1 cellular context compared by ENCODE assay signal in genomic region chr1:115492880-115493279, GRCh38.
TF ChIP-seq lines count a peak whose summit lies in the region.

No MANE protein-coding gene starts in this region.

TF ChIP-seq in H1, 55 proteins besides CTCF, POLR2A, EP300 and RAD21 (continued from another document):
- no peak for TF ChIP-seq CHD7 (IDR thresholded peaks at IDR 0.05; ENCODE audit: insufficient replicate concordance, low read length)
- TF ChIP-seq CHD2 (IDR thresholded peaks at IDR 0.05; ENCODE audit: low read length), result no peak
- no peak for TF ChIP-seq BACH1 (IDR thresholded peaks at IDR 0.05; ENCODE audit: low read length)
- no peak for TF ChIP-seq GTF2F1 (IDR thresholded peaks at IDR 0.05; ENCODE audit: borderline replicate concordance, low read depth, low read length)
- no peak for TF ChIP-seq SIN3A (conservative IDR thresholded peaks at IDR 0.05 in 1 of 2, IDR thresholded peaks at IDR 0.05 in 1 of 2; ENCODE audit: low read depth in 1 of 2, low read length in 2 of 2)
- no peak for TF ChIP-seq SP4 (IDR thresholded peaks at IDR 0.05; ENCODE audit: low read length)
- TF ChIP-seq BCL11A (IDR thresholded peaks at IDR 0.05; ENCODE audit: low read depth in 2 of 2, low read length in 2 of 2), result no peak
- TF ChIP-seq HDAC2 (IDR thresholded peaks at IDR 0.05; ENCODE audit: borderline replicate concordance in 1 of 2, low read depth in 2 of 2, low read length in 2 of 2), result no peak
- TF ChIP-seq ATF3 (IDR thresholded peaks at IDR 0.05; ENCODE audit: insufficient read depth, low read depth, low read length), result no peak
- TF ChIP-seq SP2 (IDR thresholded peaks at IDR 0.05; ENCODE audit: low read length), result no peak
TF ChIP-seq in H1: peak in this region for 0.
